18 cellular contexts compared by ENCODE assay signal in genomic region chr7:31957756-31958155, GRCh38.
DNase-seq lines count a peak whose midpoint lies in the region; ATAC-seq and TF ChIP-seq lines count a peak whose summit lies in the region.
"Had no signal": no experiment of that assay in that cellular context is flagged by ENCODE, and none has a peak within 500 bp of the region (broad histone marks: within the 10 kb centered on the region; RNA-seq: fewer than 3 reads in every experiment).

No MANE protein-coding gene starts in this region.

- H3K27ac Mint-ChIP-seq in glutamatergic neuron (ENCODE audit: unreplicated experiment): no peak overlapping the region
- H3K27ac Mint-ChIP-seq in activated CD8-positive, alpha-beta T cell treated with anti-CD3 and anti-CD28 coated beads for 36 hours: no peak overlapping the region
- H3K27ac Mint-ChIP-seq: CD4-positive, CD25-positive, alpha-beta regulatory T cell had no signal

- CTCF ChIA-PET in activated CD8-positive, alpha-beta T cell treated with anti-CD3 and anti-CD28 coated beads for 36 hours (lab: Charles Lee): interaction anchor here (0.8 kb wide), 1 partner anchor 33 kb away, joined by 3 read pairs; no protein-coding TSS in a partner anchor

- H3K4me3 Mint-ChIP-seq in glutamatergic neuron (ENCODE audit: unreplicated experiment): no peak overlapping the region
- no peak overlapping the region for H3K4me3 Mint-ChIP-seq in activated CD8-positive, alpha-beta T cell treated with anti-CD3 and anti-CD28 coated beads for 36 hours
- H3K4me3 Mint-ChIP-seq: CD4-positive, CD25-positive, alpha-beta regulatory T cell had no signal

- H3K4me1 ChIP-seq in adipocyte (ENCODE audit: control insufficient read depth, insufficient read depth, low read length): peaks cover 46% of the 10 kb centered on the region
- H3K4me1 ChIP-seq: Peyer's patch had no signal

- no peak for ATAC-seq in activated CD8-positive, alpha-beta T cell treated with anti-CD3 and anti-CD28 coated beads for 36 hours
- ATAC-seq in GM19397 (IDR thresholded peaks at IDR 0.05; ENCODE audit: unreplicated experiment): no peak
- ATAC-seq: HepG2 had no signal

- intact Hi-C loops in activated CD8-positive, alpha-beta T cell treated with anti-CD3 and anti-CD28 coated beads for 36 hours (cut with micrococcal nuclease): no loop called here

- no peak for TF ChIP-seq CTCF in glutamatergic neuron (IDR thresholded peaks at IDR 0.05; ENCODE audit: partially characterized antibody, unreplicated experiment)
- no peak for TF ChIP-seq CTCF in activated CD8-positive, alpha-beta T cell treated with anti-CD3 and anti-CD28 coated beads for 36 hours (IDR thresholded peaks at IDR 0.05)

- no peaks in the 10 kb centered on the region for H3K4me1 Mint-ChIP-seq in glutamatergic neuron (ENCODE audit: low read depth, unreplicated experiment)
- H3K4me1 Mint-ChIP-seq in activated CD8-positive, alpha-beta T cell treated with anti-CD3 and anti-CD28 coated beads for 36 hours (ENCODE audit: low read depth): no peaks in the 10 kb centered on the region
- H3K4me1 Mint-ChIP-seq: CD4-positive, CD25-positive, alpha-beta regulatory T cell had no signal

- DNase-seq in A172 (ENCODE audit: low spot score): peak; percentile 40
- peak; percentile 40 for DNase-seq in ELR (ENCODE audit: low read depth)
- DNase-seq in adipocyte (ENCODE audit: low read depth): no peak
- peak; percentile 11 for DNase-seq in fibroblast of peridontal ligament (ENCODE audit: extremely low read depth)
- DNase-seq in glutamatergic neuron: no peak
- no peak for DNase-seq in activated CD8-positive, alpha-beta T cell treated with anti-CD3 and anti-CD28 coated beads for 36 hours
- no peak for DNase-seq in activated CD4-positive, CD25-positive, alpha-beta regulatory T cell treated with anti-CD3 and anti-CD28 coated beads, Interleukin-2, amount 50 U/mL, for 72 hours
- DNase-seq: CD4-positive, CD25-positive, alpha-beta regulatory T cell; DMS79; GF-D8; H7; Karpas-422; NCI-H187 treated with DMSO at 0.1 percent for 48 hours; NCI-H446; NCI-H82; Peyer's patch had no signal

- no peaks in the 10 kb centered on the region for H3K36me3 ChIP-seq in adipocyte (ENCODE audit: control insufficient read depth, insufficient read depth, low read length, severe bottlenecking)
- H3K36me3 ChIP-seq: Peyer's patch had no signal

- POLR2A ChIA-PET in activated CD8-positive, alpha-beta T cell treated with anti-CD3 and anti-CD28 coated beads for 36 hours (lab: Charles Lee): no interaction called here

- peak overlapping the region; percentile 20 for H3K9ac ChIP-seq in adipocyte (ENCODE audit: low read length)

- no peaks in the 10 kb centered on the region for H3K9me3 Mint-ChIP-seq in glutamatergic neuron (ENCODE audit: unreplicated experiment)
- no peaks in the 10 kb centered on the region for H3K9me3 Mint-ChIP-seq in activated CD8-positive, alpha-beta T cell treated with anti-CD3 and anti-CD28 coated beads for 36 hours

- H3K27me3 ChIP-seq in adipocyte (replicated peaks; ENCODE audit: control insufficient read depth, insufficient read depth, low read length): no peaks in the 10 kb centered on the region
- H3K27me3 ChIP-seq: Peyer's patch had no signal

- no peaks in the 10 kb centered on the region for H3K9me3 ChIP-seq in adipocyte (ENCODE audit: control insufficient read depth, low read length)
- H3K9me3 ChIP-seq: Peyer's patch had no signal

- peak overlapping the region; percentile 28 for H3K4me3 ChIP-seq in adipocyte (ENCODE audit: low read length)
- H3K4me3 ChIP-seq: Peyer's patch had no signal

- peaks cover 2% of the 10 kb centered on the region for H3K27me3 Mint-ChIP-seq in glutamatergic neuron (ENCODE audit: unreplicated experiment)
- H3K27me3 Mint-ChIP-seq in activated CD8-positive, alpha-beta T cell treated with anti-CD3 and anti-CD28 coated beads for 36 hours: no peaks in the 10 kb centered on the region
- H3K27me3 Mint-ChIP-seq: CD4-positive, CD25-positive, alpha-beta regulatory T cell had no signal

- H3K36me3 Mint-ChIP-seq in glutamatergic neuron (ENCODE audit: unreplicated experiment): no peaks in the 10 kb centered on the region
- H3K36me3 Mint-ChIP-seq in activated CD8-positive, alpha-beta T cell treated with anti-CD3 and anti-CD28 coated beads for 36 hours (ENCODE audit: low read depth): no peaks in the 10 kb centered on the region
- H3K36me3 Mint-ChIP-seq: CD4-positive, CD25-positive, alpha-beta regulatory T cell had no signal

Comparison
In these comparisons a context has a peak if more than half of its experiments do, and no peak if none do; other contexts are left out.
1. DNase-seq: peak in A172 (single experiment), ELR (single experiment) and fibroblast of peridontal ligament (single experiment); none in adipocyte (single experiment), glutamatergic neuron (single experiment), activated CD8-positive, alpha-beta T cell treated with anti-CD3 and anti-CD28 coated beads for 36 hours (single experiment) and activated CD4-positive, CD25-positive, alpha-beta regulatory T cell treated with anti-CD3 and anti-CD28 coated beads, Interleukin-2, amount 50 U/mL, for 72 hours (single experiment).